ENCODE assay signal across 27 cellular contexts in genomic region chr10:49486738-49487137, GRCh38. TPM values are rescaled to one million over a fixed set of nuclear protein-coding genes. Genes with fewer than 3 reads are reported as not detected.
DNase-seq lines count a peak whose midpoint lies in the region; ATAC-seq, FAIRE-seq and TF ChIP-seq lines count a peak whose summit lies in the region.
"Had no signal": no experiment of that assay in that cellular context is flagged by ENCODE, and none has a peak within 500 bp of the region (broad histone marks: within the 10 kb centered on the region; RNA-seq: fewer than 3 reads in every experiment).

No MANE protein-coding gene starts in this region.

- TF ChIP-seq EP300 in HepG2 (IDR thresholded peaks at IDR 0.05; ENCODE audit: low read depth in 2 of 2, low read length in 2 of 2) (no peak), HepG2 (CRISPR knock-in tag; IDR thresholded peaks at IDR 0.05; ENCODE audit: borderline replicate concordance) (no peak)

- H3K9me3 ChIP-seq in right lobe of liver (no peaks in the 10 kb centered on the region), HepG2 (ENCODE audit: low read length) (no peaks in the 10 kb centered on the region)
- H3K9me3 ChIP-seq: A549, BE2C, BLaER1 had no signal

- H3K4me3 Mint-ChIP-seq in osteocyte (ENCODE audit: unreplicated experiment) = no peak overlapping the region
- H3K4me3 Mint-ChIP-seq: CD14-positive monocyte; CD4-positive, alpha-beta memory T cell; CD4-positive, CD25-positive, alpha-beta regulatory T cell had no signal

- intact Hi-C loops in right lobe of liver (cut with DNase I) = no loop called here
- intact Hi-C loops in HepG2 (cut with micrococcal nuclease; ENCODE audit: unreplicated experiment) = no loop called here

- H3K9me3 Mint-ChIP-seq in osteocyte (ENCODE audit: unreplicated experiment) = no peaks in the 10 kb centered on the region
- H3K9me3 Mint-ChIP-seq: CD14-positive monocyte; CD4-positive, alpha-beta memory T cell; CD4-positive, CD25-positive, alpha-beta regulatory T cell; CD8-positive, alpha-beta memory T cell had no signal

- no peak for TF ChIP-seq RAD21 in HepG2 (CRISPR knock-in tag; IDR thresholded peaks at IDR 0.05)

- H4K20me1 ChIP-seq in HepG2 (ENCODE audit: insufficient read depth, low read length) = no peaks in the 10 kb centered on the region

- peak; percentile 53 to 76 (median 70) for ATAC-seq in right lobe of liver
- ATAC-seq in HepG2 = no peak
- ATAC-seq: A549 had no signal

- no TSS peak for BruUV-seq in HepG2 (replicated peaks; lab: Mats Ljungman, UMichigan)

- H3K36me3 ChIP-seq in right lobe of liver (peaks cover 0 to 5% (median 0%) of the 10 kb centered on the region in 4 donors), HepG2 (replicated peaks in 1 of 2; ENCODE audit: control insufficient read depth in 1 of 2, insufficient read depth in 2 of 2, low read length in 2 of 2) (peaks cover 0 to 4% of the 10 kb centered on the region in 2 experiments; a peak in 1 of 5 replicates)
- H3K36me3 ChIP-seq: BE2C had no signal

- no peaks in the 10 kb centered on the region for H3K27me3 ChIP-seq in right lobe of liver
- no peaks in the 10 kb centered on the region for H3K27me3 ChIP-seq in HepG2 (ENCODE audit: control insufficient read depth in 1 of 2, insufficient read depth in 2 of 2, low read length in 2 of 2)
- H3K27me3 ChIP-seq: BE2C, BLaER1 had no signal

- H3K4me1 ChIP-seq in right lobe of liver = peaks cover 0 to 5% (median 3%) of the 10 kb centered on the region in 4 donors
- no peaks in the 10 kb centered on the region for H3K4me1 ChIP-seq in HepG2 (ENCODE audit: insufficient read depth, low read length)
- H3K4me1 ChIP-seq: A549, BE2C, BLaER1 had no signal

- H3K27ac Mint-ChIP-seq in osteocyte (ENCODE audit: unreplicated experiment) = peak overlapping the region; percentile 39
- H3K27ac Mint-ChIP-seq: CD14-positive monocyte; CD4-positive, alpha-beta memory T cell had no signal

- FAIRE-seq in HepG2 (lab: Jason Lieb, UNC) (no peak), endometrium (lab: Jason Lieb, UNC) (peak; percentile 45), islet of Langerhans (lab: Jason Lieb, UNC) (peak; percentile 79)
- FAIRE-seq: A549, GM12891, GM19239 had no signal

- TF ChIP-seq CTCF in right lobe of liver (IDR thresholded peaks at IDR 0.05) = no peak
- TF ChIP-seq CTCF in HepG2 (CRISPR knock-in tag; IDR thresholded peaks at IDR 0.05) = no peak
- no peak for TF ChIP-seq CTCF in osteocyte (IDR thresholded peaks at IDR 0.05)

- POLR2A ChIA-PET in HepG2 (lab: Yijun Ruan, JAX) = no interaction called here

- H3K79me2 ChIP-seq in HepG2 (ENCODE audit: insufficient read depth, low read length) = no peaks in the 10 kb centered on the region

- TF ChIP-seq POLR2A in right lobe of liver (IDR thresholded peaks at IDR 0.05) (no peak), HepG2 (IDR thresholded peaks at IDR 0.05; ENCODE audit: insufficient read depth in 1 of 2, low read depth in 2 of 2, low read length in 2 of 2) (no peak)

- DNase-seq in right lobe of liver (no peak), HepG2 (ENCODE audit: low spot score) (no peak), osteocyte (ENCODE audit: extremely low spot score, unreplicated experiment) (no peak), ACHN (no peak), medulla oblongata (ENCODE audit: extremely low spot score) (no peak)
- DNase-seq in activated CD8-positive, alpha-beta memory T cell treated with anti-CD3 and anti-CD28 coated beads for 24 hours = no peak
- DNase-seq: BE2C; C1 segment of cervical spinal cord; CD4-positive, alpha-beta memory T cell; CD4-positive, CD25-positive, alpha-beta regulatory T cell; CD8-positive, alpha-beta memory T cell; COR-L47; DMS 273 treated with DMSO at 0.1 percent for 48 hours; DMS153; DMS53; DMS79; DND-41; EL; GF-D8 had no signal

- no peaks in the 10 kb centered on the region for H3K27me3 Mint-ChIP-seq in osteocyte (ENCODE audit: unreplicated experiment)
- H3K27me3 Mint-ChIP-seq: CD4-positive, alpha-beta memory T cell; CD4-positive, CD25-positive, alpha-beta regulatory T cell; CD8-positive, alpha-beta memory T cell had no signal

- H2AFZ ChIP-seq in HepG2 (ENCODE audit: low read length) = no peak overlapping the region

- H3K4me3 ChIP-seq in right lobe of liver (no peak overlapping the region), HepG2 (replicated peaks in 1 of 3; ENCODE audit: insufficient read depth in 1 of 3, low read depth in 2 of 3, low read length in 3 of 3) (no peak overlapping the region)
- H3K4me3 ChIP-seq: A549, BLaER1 had no signal

- CTCF ChIA-PET in HepG2 (lab: Yijun Ruan, JAX; ENCODE audit: low intra/inter-chr PET ratio, low total read pairs) = no interaction called here

- peaks cover 51% of the 10 kb centered on the region for H3K36me3 Mint-ChIP-seq in osteocyte (ENCODE audit: unreplicated experiment)

- H3K27ac ChIP-seq in right lobe of liver (no peak overlapping the region), HepG2 (ENCODE audit: extremely low read length, insufficient read depth, low read length) (no peak overlapping the region)
- H3K27ac ChIP-seq: 22Rv1, A549, BLaER1 had no signal

- H3K9ac ChIP-seq in HepG2 (ENCODE audit: insufficient read depth, low read depth, low read length) = no peak overlapping the region
- H3K9ac ChIP-seq: BLaER1 had no signal

- in situ Hi-C loops in HepG2 (cut with HindIII; ENCODE audit: extremely low pct_ligation_motif_present, low pct_unique_long_range_greater_than_20kb) = no loop called here
- in situ Hi-C loops in ACHN (cut with HindIII; ENCODE audit: low pct_ligation_motif_present, low pct_unique_long_range_greater_than_20kb, low sequenced_read_pairs) = no loop called here

- no peak overlapping the region for H3K4me2 ChIP-seq in HepG2 (ENCODE audit: low read depth, low read length)
- H3K4me2 ChIP-seq: A549, BLaER1 had no signal

- 18% methylated on average over 1 of the region's 1 CpG for WGBS in right lobe of liver (ENCODE audit: insufficient coverage, low coverage, low lambda C conversion rate, missing lambda C conversion rate)
- WGBS in HepG2 (ENCODE audit: low lambda C conversion rate) = 93% methylated on average over 1 of the region's 1 CpG

- H3K4me1 Mint-ChIP-seq in osteocyte (ENCODE audit: unreplicated experiment) = peaks cover 66% of the 10 kb centered on the region
- H3K4me1 Mint-ChIP-seq: CD14-positive monocyte had no signal

TF ChIP-seq in HepG2, 621 proteins besides CTCF, POLR2A, EP300 and RAD21:
- no peak for TF ChIP-seq GPN1 (CRISPR knock-in tag; IDR thresholded peaks at IDR 0.05; ENCODE audit: borderline replicate concordance)

RNA-seq across cellular contexts. Expression of gene ERCC6, which starts 52.2 kb away (rescaled TPM):
- total RNA-seq in right lobe of liver (10 to 100 TPM in 4 of 6 experiments, 1 to 10 TPM in 2; 7.3 to 16.8 (median 10.6) TPM), HepG2 (2016; rRNA removed; fragmentation: Illumina TruSeq; extraction: Trizol) (9.8 and 11.8 TPM in 2 replicates), osteocyte (184 and 187 TPM in 2 replicates)
- 9.6 and 11.6 TPM in 2 replicates for total RNA-seq in HepG2 (2016; cell fraction: cytosol; rRNA removed; fragmentation: Illumina TruSeq; extraction: Trizol; ENCODE audit: low read depth)
- total RNA-seq in HepG2 (2016; cell fraction: insoluble cytoplasmic fraction; rRNA removed; fragmentation: Illumina TruSeq; extraction: Trizol) = 9.2 and 11.5 TPM in 2 replicates
- total RNA-seq in HepG2 (2016; cell fraction: membrane; rRNA removed; fragmentation: Illumina TruSeq; extraction: Trizol) = 3.1 and 3.4 TPM in 2 replicates
- total RNA-seq in HepG2 (2016; cell fraction: nucleus; rRNA removed; fragmentation: Illumina TruSeq; extraction: Trizol) = 11.7 and 15.3 TPM in 2 replicates
- polyA plus RNA-seq in HepG2 (2011; rRNA removed) = 4.8 and 5.1 TPM in 2 replicates
- 2.0 and 3.0 TPM in 2 replicates for polyA plus RNA-seq in HepG2 (2011; cell fraction: cytosol; rRNA removed)
- 7.4 and 10.0 TPM in 2 replicates for polyA plus RNA-seq in HepG2 (2011; cell fraction: nucleus; rRNA removed)
- 3.7 and 4.9 TPM in 2 replicates for polyA plus RNA-seq in HepG2 (2012)
- 0.33 and 0.57 TPM in 2 replicates for polyA plus RNA-seq in HepG2 (2016; cell fraction: cytosol; fragmentation: Illumina TruSeq; extraction: Trizol; ENCODE audit: low read depth)
- polyA plus RNA-seq in HepG2 (2016; cell fraction: insoluble cytoplasmic fraction; fragmentation: Illumina TruSeq; extraction: Trizol; ENCODE audit: low read depth) = 5.4 and 6.2 TPM in 2 replicates
- polyA plus RNA-seq in HepG2 (2016; cell fraction: membrane; fragmentation: Illumina TruSeq; extraction: Trizol; ENCODE audit: low read depth) = 0.66 and 0.81 TPM in 2 replicates
- 8.3 TPM in 2 replicates for polyA plus RNA-seq in HepG2 (2016; cell fraction: nucleus; fragmentation: Illumina TruSeq; extraction: Trizol; ENCODE audit: insufficient read depth, low read depth)
- 38.4 and 115 TPM in 2 replicates for polyA minus RNA-seq in HepG2 (2011; rRNA and poly(A)+ RNA removed; ENCODE audit: low replicate concordance)
- 5.5 and 8.2 TPM in 2 replicates for polyA minus RNA-seq in HepG2 (2011; cell fraction: cytosol; rRNA and poly(A)+ RNA removed)
- polyA minus RNA-seq in HepG2 (2011; cell fraction: nucleus; rRNA and poly(A)+ RNA removed) = 37.0 and 38.9 TPM in 2 replicates

Comparison
In these comparisons a context has a peak if more than half of its experiments do, and no peak if none do; other contexts are left out.
1. RNA of gene ERCC6, which starts 52.2 kb away (total RNA-seq): 184 to 187 TPM in osteocyte; 7.3 to 16.8 TPM in right lobe of liver and 3.1 to 15.3 TPM in HepG2; every median in the first group is over 10 times any median in the second.